Comparison of ENCODE assay signal across 35 cellular contexts in the genomic region with DNA sequence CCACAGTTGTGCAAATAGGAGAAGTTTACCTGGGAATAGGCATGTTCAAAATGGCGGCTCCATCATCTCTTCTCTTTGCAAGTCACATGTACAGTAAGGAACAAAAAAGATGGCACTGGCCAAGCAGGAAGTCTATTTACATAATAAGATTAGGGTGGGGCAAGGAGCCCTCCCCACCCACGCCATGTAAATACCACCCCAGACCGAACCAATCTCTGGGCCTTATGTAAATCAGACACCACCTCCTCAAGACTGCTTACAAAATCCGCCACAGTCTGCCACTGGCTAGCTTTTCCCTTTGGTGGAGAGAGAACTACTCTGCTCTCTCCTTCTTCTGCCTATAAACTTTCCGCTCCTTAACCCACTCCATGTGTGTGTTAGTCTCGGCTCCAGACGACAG.
"Had no signal": no experiment of that assay in that cellular context is flagged by ENCODE, and none has a peak within 500 bp of the region (broad histone marks: within the 10 kb centered on the region; RNA-seq: fewer than 3 reads in every experiment).

No MANE protein-coding gene starts in this region.

- H3K4me3 ChIP-seq: adrenal gland, body of pancreas, breast epithelium, PC-9 had no signal

- ATAC-seq: activated CD8-positive, alpha-beta T cell treated with anti-CD3 and anti-CD28 coated beads for 36 hours; body of pancreas; Right ventricle myocardium inferior had no signal

- H3K36me3 Mint-ChIP-seq: activated naive CD4-positive, alpha-beta T cell treated with anti-CD3 and anti-CD28 coated beads, Interleukin-2, amount 50 U/mL, for 24 hours had no signal

- H3K27ac ChIP-seq: adrenal gland, body of pancreas, breast epithelium, PC-9, RWPE1, WERI-Rb-1 had no signal

- H3K4me1 ChIP-seq: adrenal gland, body of pancreas, breast epithelium had no signal

- DNase-seq: activated CD4-positive, alpha-beta T cell treated with anti-CD3 and anti-CD28 coated beads for 1 hour; activated CD4-positive, alpha-beta T cell treated with anti-CD3 and anti-CD28 coated beads, Interleukin-2, amount 10 ng/mL, durations not matched to agents 24 days and 14 days; activated CD4-positive, alpha-beta T cell treated with anti-CD3 and anti-CD28 coated beads, Interleukin-2, amount 50 U/mL, for 4 hours; activated CD4-positive, CD25-positive, alpha-beta regulatory T cell; activated CD8-positive, alpha-beta T cell treated with anti-CD3 and anti-CD28 coated beads for 36 hours; activated gamma-delta T cell; activated naive CD4-positive, alpha-beta T cell treated with Interleukin-2 at 50 U/mL for 16 hours; activated T-cell treated with anti-CD3 and anti-CD28 coated beads, Interleukin-2, amount 50 U/mL, for 24 hours; adrenal gland; body of pancreas; Karpas-422; KBM-7; NCI-H1048; NCI-H1105 treated with DMSO at 0.1 percent for 48 hours; NCI-H1436; NCI-H187; NCI-H2029 treated with DMSO at 0.1 percent for 48 hours; NCI-H2107; NCI-H226; NCI-H446 treated with DMSO at 0.1 percent for 48 hours; NCI-H524; NCI-H69; NK-92 treated with Interleukin-12 subunit alpha and Interleukin-12 subunit beta, amount 100 ng/mL, for 24 hours; PC-9; SIG-M5; SW 1271; T-helper 1 cell; T-helper 2 cell; T-helper 9 cell; WERI-Rb-1 had no signal

- H3K27me3 ChIP-seq: adrenal gland, body of pancreas, breast epithelium had no signal

- H3K9me3 Mint-ChIP-seq: activated CD4-positive, alpha-beta T cell treated with anti-CD3 and anti-CD28 coated beads, Interleukin-2, amount 10 ng/mL, durations not matched to agents 24 days and 14 days had no signal

- H3K4me1 Mint-ChIP-seq: activated CD4-positive, alpha-beta T cell treated with anti-CD3 and anti-CD28 coated beads, Interleukin-2, amount 10 ng/mL, durations not matched to agents 24 days and 14 days; activated naive CD4-positive, alpha-beta T cell treated with anti-CD3 and anti-CD28 coated beads, Interleukin-2, amount 50 U/mL, for 24 hours had no signal

- H3K9me3 ChIP-seq: adrenal gland, body of pancreas had no signal

- H3K27me3 Mint-ChIP-seq: activated CD4-positive, alpha-beta T cell treated with anti-CD3 and anti-CD28 coated beads, Interleukin-2, amount 10 ng/mL, durations not matched to agents 24 days and 14 days; activated CD8-positive, alpha-beta T cell treated with anti-CD3 and anti-CD28 coated beads for 36 hours; activated naive CD4-positive, alpha-beta T cell treated with anti-CD3 and anti-CD28 coated beads, Interleukin-2, amount 50 U/mL, for 24 hours; activated T-cell treated with anti-CD3 and anti-CD28 coated beads, Interleukin-2, amount 50 U/mL, for 24 hours had no signal

- H3K27ac Mint-ChIP-seq: activated CD4-positive, alpha-beta T cell treated with anti-CD3 and anti-CD28 coated beads, Interleukin-2, amount 10 ng/mL, durations not matched to agents 24 days and 14 days; activated CD8-positive, alpha-beta T cell treated with anti-CD3 and anti-CD28 coated beads for 36 hours; activated naive CD4-positive, alpha-beta T cell treated with anti-CD3 and anti-CD28 coated beads, Interleukin-2, amount 50 U/mL, for 24 hours; activated T-cell treated with anti-CD3 and anti-CD28 coated beads, Interleukin-2, amount 50 U/mL, for 24 hours; activated T-helper 2 cell treated with anti-CD3 and anti-CD28 coated beads, Interferon-gamma antibody, Interleukin-2, Interleukin-4, amounts not matched to agents 10 μg/mL and 5 μg/mL and 100 μg/mL, durations not matched to agents 14 hours and 24 hours and 36 hours had no signal

- H3K36me3 ChIP-seq: adrenal gland, breast epithelium, WERI-Rb-1 had no signal

- H3K4me3 Mint-ChIP-seq: activated CD4-positive, alpha-beta T cell treated with anti-CD3 and anti-CD28 coated beads, Interleukin-2, amount 10 ng/mL, durations not matched to agents 24 days and 14 days; activated CD8-positive, alpha-beta T cell treated with anti-CD3 and anti-CD28 coated beads for 36 hours; activated naive CD4-positive, alpha-beta T cell treated with anti-CD3 and anti-CD28 coated beads, Interleukin-2, amount 50 U/mL, for 24 hours; activated T-cell treated with anti-CD3 and anti-CD28 coated beads, Interleukin-2, amount 50 U/mL, for 24 hours had no signal
